In the genomic region with DNA sequence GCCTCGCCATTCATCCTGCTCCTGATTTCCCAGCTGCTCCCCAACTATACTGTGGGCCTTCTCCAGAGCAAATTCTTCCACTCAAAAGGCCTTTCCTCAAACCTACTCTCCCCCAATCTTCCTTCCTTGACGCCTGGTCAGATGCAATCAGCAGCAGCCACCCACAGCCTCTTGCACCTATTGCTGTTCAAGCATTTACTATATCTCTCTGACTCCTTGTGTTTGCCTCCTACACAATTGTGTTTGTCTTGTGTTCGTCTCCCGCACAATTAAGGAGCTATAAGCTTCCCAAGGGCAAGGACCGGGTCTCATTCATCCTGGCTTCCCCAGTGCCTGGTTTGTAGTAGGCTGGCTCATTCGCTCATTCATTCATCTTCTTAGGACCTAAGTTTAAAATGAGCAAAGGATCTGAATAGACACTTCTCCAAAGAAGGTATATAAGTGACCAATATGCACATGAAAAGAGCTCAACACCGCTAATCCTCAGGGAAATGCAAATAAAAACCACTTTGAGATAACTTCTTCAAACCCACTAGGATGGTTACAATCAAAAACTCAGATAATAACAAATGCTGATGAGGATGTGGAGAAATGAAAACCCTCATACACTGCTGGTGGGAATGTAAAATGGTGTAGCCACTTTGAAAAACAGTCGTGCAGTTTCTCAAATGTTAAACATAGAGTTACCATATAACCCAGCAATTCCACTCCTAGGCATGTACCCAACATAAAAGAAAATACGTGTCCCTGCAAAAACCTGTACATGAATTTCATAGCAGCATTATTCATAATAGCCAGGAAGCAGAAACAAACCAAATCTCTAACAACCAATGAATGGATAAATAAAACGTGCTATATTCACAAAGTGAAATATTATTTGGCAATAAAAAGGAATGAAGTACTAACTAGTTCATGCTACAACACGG, we compare ENCODE assay signal across 34 cellular contexts. TPM values are rescaled to one million over a fixed set of nuclear protein-coding genes. Genes with fewer than 3 reads are reported as not detected.
"Had no signal": no experiment of that assay in that cellular context is flagged by ENCODE, and none has a peak within 500 bp of the region (broad histone marks: within the 10 kb centered on the region; RNA-seq: fewer than 3 reads in every experiment).

No MANE protein-coding gene starts in this region.

- H3K9me2 ChIP-seq: SK-N-SH had no signal

- H3K4me3 ChIP-seq: adrenal gland, body of pancreas, breast epithelium, MG63, SJSA1 had no signal

- H3K4me1 ChIP-seq: adrenal gland, body of pancreas, breast epithelium, SJSA1 had no signal

- FAIRE-seq: astrocyte had no signal

- H3K27ac Mint-ChIP-seq: activated CD4-positive, alpha-beta T cell treated with anti-CD3 and anti-CD28 coated beads for 36 hours; activated CD4-positive, alpha-beta T cell treated with anti-CD3 and anti-CD28 coated beads, Interleukin-2, amount 10 ng/mL, durations not matched to agents 7 days and 5 days; activated CD8-positive, alpha-beta T cell treated with anti-CD3 and anti-CD28 coated beads, Interleukin-2, amount 10 ng/mL, durations not matched to agents 7 days and 5 days; activated naive CD8-positive, alpha-beta T cell treated with anti-CD3 and anti-CD28 coated beads for 36 hours; activated T-helper 1 cell treated with anti-CD3 and anti-CD28 coated beads, Interleukin-12 subunit alpha, Interleukin-12 subunit beta, Interleukin-2, Interleukin-4 antibody, amounts not matched to agents 30 ng/mL and 10 ng/mL and 1 ng/mL, durations not matched to agents 14 hours and 24 hours and 36 hours; T-helper 1 cell treated with Interleukin-12 subunit alpha and Interleukin-12 subunit beta and Interleukin-4 antibody, amounts not matched to agents 30 μg/mL and 1 μg/mL, for 36 hours; T-helper 2 cell treated with Interferon-gamma antibody and Interleukin-4, amounts not matched to agents 5 μg/mL and 100 μg/mL, for 36 hours; WTC11 had no signal

- H3K27ac ChIP-seq: adrenal gland, body of pancreas, breast epithelium, SJSA1 had no signal

- H3K9ac ChIP-seq: SK-N-SH had no signal

- H3K4me2 ChIP-seq: SK-N-SH had no signal

- DNase-seq: activated CD4-positive, alpha-beta T cell treated with anti-CD3 and anti-CD28 coated beads for 36 hours; activated CD4-positive, alpha-beta T cell treated with anti-CD3 and anti-CD28 coated beads, Interleukin-2, amount 10 ng/mL, durations not matched to agents 7 days and 5 days; activated CD4-positive, alpha-beta T cell treated with anti-CD3 and anti-CD28 coated beads, Interleukin-2, amount 50 U/mL, for 48 hours; activated CD8-positive, alpha-beta memory T cell treated with anti-CD3 and anti-CD28 coated beads, Interleukin-2, amount 50 U/mL, for 4 hours; activated CD8-positive, alpha-beta T cell treated with anti-CD3 and anti-CD28 coated beads, Interleukin-2, amount 10 ng/mL, durations not matched to agents 7 days and 5 days; activated naive CD4-positive, alpha-beta T cell; activated naive CD4-positive, alpha-beta T cell treated with anti-CD3 and anti-CD28 coated beads, Interleukin-2, amount 50 U/mL, for 16 hours; activated naive CD8-positive, alpha-beta T cell treated with anti-CD3 and anti-CD28 coated beads for 36 hours; activated T-cell treated with anti-CD3 and anti-CD28 coated beads for 4 hours; activated T-cell treated with anti-CD3 and anti-CD28 coated beads, Interleukin-2, amount 50 U/mL, for 4 hours; adrenal gland; body of pancreas; Kasumi-1; MG63; NCI-H1048; NCI-H1105 treated with DMSO at 0.1 percent for 48 hours; NCI-H1436 treated with DMSO at 0.1 percent for 48 hours; NCI-H1694 treated with DMSO at 0.1 percent for 48 hours; NCI-H2029; NCI-H345; NCI-H524 treated with DMSO at 0.1 percent for 48 hours; SHP77 treated with DMSO at 0.1 percent for 48 hours; SK-N-SH had no signal

- ATAC-seq: activated CD4-positive, alpha-beta T cell treated with anti-CD3 and anti-CD28 coated beads for 36 hours; activated CD4-positive, CD25-positive, alpha-beta regulatory T cell treated with anti-CD3 and anti-CD28 coated beads, Interleukin-2, amount 50 U/mL, for 24 hours; activated CD8-positive, alpha-beta T cell treated with anti-CD3 and anti-CD28 coated beads, Interleukin-2, amount 10 ng/mL, durations not matched to agents 7 days and 5 days; activated T-cell treated with anti-CD3 and anti-CD28 coated beads, Interleukin-2, amount 50 U/mL, for 4 hours; body of pancreas; Panc1; WTC11 had no signal

- H3K27me3 Mint-ChIP-seq: activated CD4-positive, alpha-beta T cell treated with anti-CD3 and anti-CD28 coated beads for 36 hours had no signal

- H3K36me3 Mint-ChIP-seq: activated naive CD8-positive, alpha-beta T cell treated with anti-CD3 and anti-CD28 coated beads for 36 hours; WTC11 had no signal

- H3K9me3 Mint-ChIP-seq: activated CD4-positive, alpha-beta T cell treated with anti-CD3 and anti-CD28 coated beads, Interleukin-2, amount 10 ng/mL, durations not matched to agents 7 days and 5 days; activated naive CD8-positive, alpha-beta T cell treated with anti-CD3 and anti-CD28 coated beads for 36 hours; activated T-cell treated with anti-CD3 and anti-CD28 coated beads, Interleukin-2, amount 50 U/mL, for 4 hours; activated T-helper 1 cell treated with anti-CD3 and anti-CD28 coated beads, Interleukin-12 subunit alpha, Interleukin-12 subunit beta, Interleukin-2, Interleukin-4 antibody, amounts not matched to agents 30 ng/mL and 10 ng/mL and 1 ng/mL, durations not matched to agents 14 hours and 24 hours and 36 hours; T-helper 1 cell treated with Interleukin-12 subunit alpha and Interleukin-12 subunit beta and Interleukin-4 antibody, amounts not matched to agents 30 μg/mL and 1 μg/mL, for 36 hours; T-helper 2 cell treated with Interferon-gamma antibody and Interleukin-4, amounts not matched to agents 5 μg/mL and 100 μg/mL, for 36 hours; WTC11 had no signal

- H3K4me1 Mint-ChIP-seq: activated CD4-positive, alpha-beta T cell treated with anti-CD3 and anti-CD28 coated beads for 36 hours; activated CD4-positive, alpha-beta T cell treated with anti-CD3 and anti-CD28 coated beads, Interleukin-2, amount 10 ng/mL, durations not matched to agents 7 days and 5 days; activated naive CD8-positive, alpha-beta T cell treated with anti-CD3 and anti-CD28 coated beads for 36 hours had no signal

- H3K36me3 ChIP-seq: adrenal gland, breast epithelium, MG63, SJSA1 had no signal

- H3K27me3 ChIP-seq: adrenal gland, body of pancreas, breast epithelium, MG63 had no signal

- H3K4me3 Mint-ChIP-seq: activated CD4-positive, alpha-beta T cell treated with anti-CD3 and anti-CD28 coated beads for 36 hours; activated CD4-positive, alpha-beta T cell treated with anti-CD3 and anti-CD28 coated beads, Interleukin-2, amount 10 ng/mL, durations not matched to agents 7 days and 5 days; activated CD8-positive, alpha-beta T cell treated with anti-CD3 and anti-CD28 coated beads, Interleukin-2, amount 10 ng/mL, durations not matched to agents 7 days and 5 days; activated naive CD8-positive, alpha-beta T cell treated with anti-CD3 and anti-CD28 coated beads for 36 hours; activated T-cell treated with anti-CD3 and anti-CD28 coated beads, Interleukin-2, amount 50 U/mL, for 4 hours; activated T-helper 1 cell treated with anti-CD3 and anti-CD28 coated beads, Interleukin-12 subunit alpha, Interleukin-12 subunit beta, Interleukin-2, Interleukin-4 antibody, amounts not matched to agents 30 ng/mL and 10 ng/mL and 1 ng/mL, durations not matched to agents 14 hours and 24 hours and 36 hours; T-helper 1 cell treated with Interleukin-12 subunit alpha and Interleukin-12 subunit beta and Interleukin-4 antibody, amounts not matched to agents 30 μg/mL and 1 μg/mL, for 36 hours; T-helper 2 cell treated with Interferon-gamma antibody and Interleukin-4, amounts not matched to agents 5 μg/mL and 100 μg/mL, for 36 hours; WTC11 had no signal

- H3K9me3 ChIP-seq: adrenal gland, body of pancreas, breast epithelium, MG63, SJSA1, SK-N-SH had no signal

RNA-seq across cellular contexts. Expression of a gene that starts 31.0 kb away (rescaled TPM):
- total RNA-seq: activated CD4-positive, alpha-beta T cell treated with anti-CD3 and anti-CD28 coated beads for 36 hours; activated CD4-positive, alpha-beta T cell treated with anti-CD3 and anti-CD28 coated beads, Interleukin-2, amount 10 ng/mL, durations not matched to agents 7 days and 5 days; activated CD8-positive, alpha-beta T cell treated with anti-CD3 and anti-CD28 coated beads, Interleukin-2, amount 10 ng/mL, durations not matched to agents 7 days and 5 days; activated naive CD8-positive, alpha-beta T cell treated with anti-CD3 and anti-CD28 coated beads for 36 hours; activated T-cell treated with anti-CD3 and anti-CD28 coated beads, Interleukin-2, amount 50 U/mL, for 4 hours; activated T-helper 1 cell treated with anti-CD3 and anti-CD28 coated beads, Interleukin-12 subunit alpha, Interleukin-12 subunit beta, Interleukin-2, Interleukin-4 antibody, amounts not matched to agents 30 ng/mL and 10 ng/mL and 1 ng/mL, durations not matched to agents 14 hours and 24 hours and 36 hours; body of pancreas; breast epithelium; cardiac septum; RPMI7951 had no signal
- polyA plus RNA-seq: SK-N-SH had no signal
